8 cellular contexts compared by ENCODE assay signal in genomic region chr10:12656518-12657142, GRCh38.
DNase-seq lines count a peak whose midpoint lies in the region; ATAC-seq and TF ChIP-seq lines count a peak whose summit lies in the region.

No MANE protein-coding gene starts in this region.

- no peak for ATAC-seq in HG02588 (IDR thresholded peaks at IDR 0.05; ENCODE audit: unreplicated experiment)

- DNase-seq in DMS 273 treated with DMSO at 0.1 percent for 48 hours (lab: John Stamatoyannopoulos, UW), result peak; percentile 59
- peak; percentile 26 for DNase-seq in HFF-Myc (ENCODE audit: extremely low read depth, low read depth)
- DNase-seq in NT2/D1 (ENCODE audit: low read depth, low spot score), result peak; percentile 27
- DNase-seq in cerebellum (ENCODE audit: low spot score), result peak; percentile 33
- DNase-seq in medulla oblongata (ENCODE audit: extremely low spot score), result peak; percentile 36
- DNase-seq in head of caudate nucleus, result no peak
- no peak for DNase-seq in putamen (ENCODE audit: low spot score)

- no peaks in the 10 kb centered on the region for H3K4me1 ChIP-seq in NT2/D1 (ENCODE audit: insufficient read depth, insufficient read length)

- H3K9me3 ChIP-seq in NT2/D1 (ENCODE audit: insufficient read depth, low read length), result no peaks in the 10 kb centered on the region

- TF ChIP-seq CTCF in HFF-Myc (IDR thresholded peaks at IDR 0.05; ENCODE audit: low read depth, low read length, missing control alignments), result peak; percentile 59

- no peak overlapping the region for H3K9ac ChIP-seq in NT2/D1 (ENCODE audit: insufficient read length, low read depth)

- H3K4me3 ChIP-seq in HFF-Myc (replicated peaks; ENCODE audit: low read depth, low read length), result no peak overlapping the region
- H3K4me3 ChIP-seq in NT2/D1 (ENCODE audit: insufficient read length, low read depth), result no peak overlapping the region

- no peaks in the 10 kb centered on the region for H3K36me3 ChIP-seq in NT2/D1 (ENCODE audit: insufficient read depth, insufficient read length, low read length)

- intact Hi-C loops in head of caudate nucleus (cut with DNase I), result no loop called here

- H3K27me3 ChIP-seq in NT2/D1 (ENCODE audit: insufficient read depth, insufficient read length), result no peaks in the 10 kb centered on the region

Comparison
In these comparisons a context has a peak if more than half of its experiments do, and no peak if none do; other contexts are left out.
1. DNase-seq: peak in DMS 273 treated with DMSO at 0.1 percent for 48 hours (single experiment), HFF-Myc (single experiment), NT2/D1 (single experiment), cerebellum (single experiment) and medulla oblongata (single experiment); none in head of caudate nucleus (0 of 42) and putamen (single experiment).